ENCODE assay signal across 14 cellular contexts in the genomic region with DNA sequence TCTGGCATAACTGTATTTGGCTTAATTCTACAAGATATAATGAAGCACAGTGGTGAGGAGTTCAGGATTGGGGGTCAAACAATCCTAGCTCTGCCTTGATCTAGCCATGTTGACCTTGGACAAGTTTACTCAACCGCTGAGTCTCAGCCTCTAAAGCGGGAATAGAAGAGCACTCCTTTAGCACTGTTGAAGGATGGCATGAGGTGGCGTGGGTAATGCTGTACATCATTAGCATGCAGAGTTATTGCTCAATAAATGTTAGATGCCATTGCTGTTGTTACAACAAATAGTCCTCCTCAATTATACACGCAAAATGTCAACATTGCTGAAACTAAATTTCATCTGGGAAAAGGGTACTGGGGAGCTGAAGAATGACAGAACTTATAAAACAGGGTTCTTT.
DNase-seq lines count a peak whose midpoint lies in the region; ATAC-seq and TF ChIP-seq lines count a peak whose summit lies in the region.
"Had no signal": no experiment of that assay in that cellular context is flagged by ENCODE, and none has a peak within 500 bp of the region (broad histone marks: within the 10 kb centered on the region; RNA-seq: fewer than 3 reads in every experiment).

No MANE protein-coding gene starts in this region.

- H3K27ac ChIP-seq in PC-3 (ENCODE audit: low read length): peak overlapping the region; percentile 88; the same call in 1 of the 2 replicates
- peak overlapping the region; percentile 90 for H3K27ac ChIP-seq in epithelial cell of prostate
- H3K27ac ChIP-seq in psoas muscle: peak overlapping the region; percentile 91
- no peak overlapping the region for H3K27ac ChIP-seq in body of pancreas

- peaks cover 14% of the 10 kb centered on the region for H3K79me2 ChIP-seq in PC-3 (ENCODE audit: low read length)

- in situ Hi-C loops in Caki2 (cut with HindIII; ENCODE audit: low pct_unique_long_range_greater_than_20kb, low sequenced_read_pairs): no loop called here

- H3K4me2 ChIP-seq in PC-3 (ENCODE audit: low read length): no peak overlapping the region

- H3K9me2 ChIP-seq in PC-3 (replicated peaks; ENCODE audit: low read length): no peaks in the 10 kb centered on the region

- H3K9me3 ChIP-seq in PC-3 (ENCODE audit: low read length) (no peaks in the 10 kb centered on the region), psoas muscle (no peaks in the 10 kb centered on the region), body of pancreas (no peaks in the 10 kb centered on the region)
- H3K9me3 ChIP-seq: spleen had no signal

- CTCF ChIA-PET in PC-3 (lab: Charles Lee): no interaction called here

- 89 to 97% (median 94%) methylated on average over 4 of the region's 4 CpGs for WGBS in psoas muscle, 3 donors
- 80 to 98% methylated on average over 4 of the region's 4 CpGs for WGBS in body of pancreas, 2 donors

- no peak for ATAC-seq in PC-3
- ATAC-seq in psoas muscle: no peak
- no peak for ATAC-seq in body of pancreas

- no peak for TF ChIP-seq CTCF in PC-3 (conservative IDR thresholded peaks at IDR 0.05; ENCODE audit: low read depth, low read length)
- TF ChIP-seq CTCF in psoas muscle (IDR thresholded peaks at IDR 0.05): no peak
- TF ChIP-seq CTCF in body of pancreas (IDR thresholded peaks at IDR 0.05): no peak

- peaks cover 8% of the 10 kb centered on the region for H3F3A ChIP-seq in PC-3 (ENCODE audit: low read length, unreplicated experiment)

- intact Hi-C loops in PC-3 (cut with micrococcal nuclease) (loop anchor here (5.0 kb wide), 2 partner anchors 92 to 213 kb away; a partner anchor contains a TSS), psoas muscle (cut with DNase I) (loop anchor here in 1 of 2 donors (5.0 kb wide), 1 partner anchor 78 kb away; a partner anchor contains a TSS), posterior vena cava (cut with DNase I) (no loop called here), body of pancreas (cut with DNase I) (no loop called here)

- no peaks in the 10 kb centered on the region for H4K20me1 ChIP-seq in PC-3 (ENCODE audit: low read length)

- BruUV-seq in PC-3 (replicated peaks; lab: Mats Ljungman, UMichigan): no TSS peak

- H3K27me3 ChIP-seq in PC-3 (ENCODE audit: low read length) (no peaks in the 10 kb centered on the region), psoas muscle (ENCODE audit: insufficient read depth in 3 of 3, low read length in 2 of 3) (no peaks in the 10 kb centered on the region), body of pancreas (no peaks in the 10 kb centered on the region)
- H3K27me3 ChIP-seq: spleen had no signal

- no peaks in the 10 kb centered on the region for H3K36me3 ChIP-seq in PC-3 (ENCODE audit: low read depth, low read length)
- no peaks in the 10 kb centered on the region for H3K36me3 ChIP-seq in psoas muscle (ENCODE audit: insufficient read depth in 1 of 2, low read depth in 1 of 2)
- H3K36me3 ChIP-seq in body of pancreas (replicated peaks in 1 of 2; ENCODE audit: insufficient read depth in 1 of 2, low read depth in 2 of 2): no peaks in the 10 kb centered on the region
- H3K36me3 ChIP-seq: spleen had no signal

- TF ChIP-seq POLR2A in body of pancreas (IDR thresholded peaks at IDR 0.05): no peak

- no peak overlapping the region for H3K9ac ChIP-seq in PC-3 (ENCODE audit: low read length)

- no peak overlapping the region for H3K4me3 ChIP-seq in PC-3 (ENCODE audit: low read length)
- H3K4me3 ChIP-seq in psoas muscle: peak overlapping the region; percentile 33
- H3K4me3 ChIP-seq in body of pancreas: no peak overlapping the region

- DNase-seq in Caki2 (ENCODE audit: low read depth) (peak; percentile 15), PC-3 (no peak), epithelial cell of prostate (ENCODE audit: low read depth, low spot score) (no peak), psoas muscle (no peak), COR-L47 (lab: John Stamatoyannopoulos, UW) (no peak), posterior vena cava (ENCODE audit: low spot score) (no peak), body of pancreas (no peak)
- DNase-seq in activated CD4-positive, CD25-positive, alpha-beta regulatory T cell treated with anti-CD3 and anti-CD28 coated beads, Interleukin-2, amount 50 U/mL, for 72 hours: no peak
- DNase-seq: activated CD4-positive, alpha-beta T cell treated with anti-CD3 and anti-CD28 coated beads for 48 hours; activated gamma-delta T cell; aorta; KG1; NCI-H2171 treated with DMSO at 0.1 percent for 48 hours; spleen had no signal

- H3K4me1 ChIP-seq in PC-3 (ENCODE audit: insufficient read depth, low read length) (peaks cover 43% of the 10 kb centered on the region), psoas muscle (peaks cover 65% of the 10 kb centered on the region), body of pancreas (peaks cover 19% of the 10 kb centered on the region)

- POLR2A ChIA-PET in PC-3 (lab: Charles Lee; ENCODE audit: unreplicated experiment): no interaction called here

- H2AFZ ChIP-seq in PC-3 (ENCODE audit: low read length): no peak overlapping the region

Comparison
In these comparisons a context has a peak if more than half of its experiments do, and no peak if none do; other contexts are left out.
1. H3K27ac ChIP-seq: peak in PC-3 (single experiment), epithelial cell of prostate (single experiment) and psoas muscle (single experiment); none in body of pancreas (0 of 4).